ENCODE assay signal across 22 cellular contexts in the genomic region with DNA sequence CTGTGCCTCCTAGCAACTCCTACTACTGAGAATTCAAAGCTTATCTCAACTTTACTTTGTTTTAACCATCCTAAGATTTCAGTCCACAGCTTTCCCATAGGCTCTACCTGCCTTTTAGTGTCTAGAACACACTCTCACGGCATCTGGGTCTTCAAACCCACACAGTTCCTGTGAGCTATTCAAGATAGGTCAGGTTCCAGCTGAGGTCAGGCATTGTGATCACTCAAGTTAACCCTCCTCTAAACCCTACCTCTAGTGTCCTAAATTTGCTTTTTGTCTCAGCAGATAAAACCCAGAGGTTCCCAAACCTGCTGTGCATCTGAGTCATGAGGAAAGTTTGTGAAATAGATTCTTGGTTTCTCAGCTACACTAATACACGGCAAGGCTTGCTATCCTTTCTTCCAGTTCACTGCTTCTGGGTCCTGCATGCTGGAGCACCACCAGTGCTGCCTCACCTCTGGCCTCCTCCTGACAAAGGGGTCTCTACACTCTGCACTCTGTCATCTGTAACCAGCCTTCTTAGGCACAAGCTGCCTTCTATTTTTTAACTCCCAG.
"Had no signal": no experiment of that assay in that cellular context is flagged by ENCODE, and none has a peak within 500 bp of the region (broad histone marks: within the 10 kb centered on the region; RNA-seq: fewer than 3 reads in every experiment).

No MANE protein-coding gene starts in this region.

- H3K36me3 Mint-ChIP-seq: activated CD4-positive, alpha-beta memory T cell treated with anti-CD3 and anti-CD28 coated beads for 36 hours; activated CD8-positive, alpha-beta memory T cell treated with anti-CD3 and anti-CD28 coated beads, Interleukin-2, amount 10 ng/mL, durations not matched to agents 7 days and 5 days; brain; immature natural killer cell had no signal

- H3K4me1 Mint-ChIP-seq: activated CD4-positive, alpha-beta T cell treated with anti-CD3 and anti-CD28 coated beads for 36 hours; activated CD8-positive, alpha-beta memory T cell treated with anti-CD3 and anti-CD28 coated beads, Interleukin-2, amount 10 ng/mL, durations not matched to agents 7 days and 5 days; immature natural killer cell; nephron had no signal

- DNase-seq: activated CD4-positive, alpha-beta memory T cell treated with anti-CD3 and anti-CD28 coated beads for 36 hours; activated CD4-positive, alpha-beta T cell treated with anti-CD3 and anti-CD28 coated beads for 36 hours; activated CD8-positive, alpha-beta memory T cell treated with anti-CD3 and anti-CD28 coated beads, Interleukin-2, amount 10 ng/mL, durations not matched to agents 7 days and 5 days; activated naive CD4-positive, alpha-beta T cell treated with anti-CD3 and anti-CD28 coated beads, Interleukin-2, amount 50 U/mL, for 16 hours; activated T-cell treated with anti-CD3 and anti-CD28 coated beads, Interleukin-2, amount 50 U/mL, for 1 hour; effector memory CD4-positive, alpha-beta T cell; foreskin melanocyte; heart left ventricle; immature natural killer cell; left colon; lower lobe of right lung; right cardiac atrium; stimulated activated CD4-positive, alpha-beta T cell treated with anti-CD3 and anti-CD28 coated beads, Interleukin-15, amount 100 ng/mL, for 24 hours; stimulated activated CD4-positive, alpha-beta T cell treated with anti-CD3 and anti-CD28 coated beads, Interleukin-4, amount 100 ng/mL, for 1 hour; stimulated activated naive CD4-positive, alpha-beta T cell treated with Interleukin-2 at 50 U/mL for 16 hours; substantia nigra; transverse colon had no signal

- H3K4me3 Mint-ChIP-seq: activated CD4-positive, alpha-beta memory T cell treated with anti-CD3 and anti-CD28 coated beads for 36 hours; activated CD4-positive, alpha-beta T cell treated with anti-CD3 and anti-CD28 coated beads for 36 hours; activated CD8-positive, alpha-beta memory T cell treated with anti-CD3 and anti-CD28 coated beads, Interleukin-2, amount 10 ng/mL, durations not matched to agents 7 days and 5 days; immature natural killer cell; nephron had no signal

- ATAC-seq: activated CD4-positive, alpha-beta T cell treated with anti-CD3 and anti-CD28 coated beads for 36 hours; activated CD8-positive, alpha-beta memory T cell treated with anti-CD3 and anti-CD28 coated beads, Interleukin-2, amount 10 ng/mL, durations not matched to agents 7 days and 5 days; heart left ventricle; left colon; lower lobe of right lung; right cardiac atrium had no signal

- H3K9me3 Mint-ChIP-seq: activated CD4-positive, alpha-beta memory T cell treated with anti-CD3 and anti-CD28 coated beads for 36 hours; nephron had no signal

- H3K27me3 Mint-ChIP-seq: activated CD4-positive, alpha-beta memory T cell treated with anti-CD3 and anti-CD28 coated beads for 36 hours; activated CD4-positive, alpha-beta T cell treated with anti-CD3 and anti-CD28 coated beads for 36 hours; activated CD8-positive, alpha-beta memory T cell treated with anti-CD3 and anti-CD28 coated beads, Interleukin-2, amount 10 ng/mL, durations not matched to agents 7 days and 5 days had no signal

- H3K27ac Mint-ChIP-seq: activated CD4-positive, alpha-beta memory T cell treated with anti-CD3 and anti-CD28 coated beads for 36 hours; activated CD4-positive, alpha-beta T cell treated with anti-CD3 and anti-CD28 coated beads for 36 hours; activated CD8-positive, alpha-beta memory T cell treated with anti-CD3 and anti-CD28 coated beads, Interleukin-2, amount 10 ng/mL, durations not matched to agents 7 days and 5 days; immature natural killer cell; nephron had no signal

- H3K4me3 ChIP-seq: heart left ventricle, lower lobe of right lung, prostate gland, skin epidermis, transverse colon, vagina had no signal
